31 cellular contexts compared by ENCODE assay signal in genomic region chr1:76781447-76781846, GRCh38.
"Had no signal": no experiment of that assay in that cellular context is flagged by ENCODE, and none has a peak within 500 bp of the region (broad histone marks: within the 10 kb centered on the region; RNA-seq: fewer than 3 reads in every experiment).

No MANE protein-coding gene starts in this region.

- H3K27ac Mint-ChIP-seq: immature natural killer cell; naive thymus-derived CD8-positive, alpha-beta T cell; nephron; progenitor cell of endocrine pancreas had no signal

- FAIRE-seq: islet of Langerhans, kidney had no signal

- H3K36me3 Mint-ChIP-seq: immature natural killer cell had no signal

- H3K4me3 Mint-ChIP-seq: immature natural killer cell; naive thymus-derived CD8-positive, alpha-beta T cell; nephron; neural crest cell; stimulated activated naive B cell treated with anti-CD40 and anti-IgM and Interleukin-4, amounts not matched to agents 10 μg/mL and 1 μg/mL and 100 μg/mL, for 72 hours had no signal

- H3K4me1 ChIP-seq: left lung, lower lobe of right lung, right atrium auricular region, stomach, testis, thyroid gland, transverse colon, upper lobe of left lung, vagina had no signal

- H3K4me3 ChIP-seq: left lung, lower lobe of right lung, ovary, right atrium auricular region, skin epidermis, stomach, testis, thyroid gland, transverse colon, upper lobe of left lung, vagina had no signal

- H3K27me3 ChIP-seq: left lung, neutrophil, ovary, right atrium auricular region, stomach, testis, thyroid gland, transverse colon, upper lobe of left lung, vagina had no signal

- H3K4me1 Mint-ChIP-seq: immature natural killer cell; naive thymus-derived CD8-positive, alpha-beta T cell; stimulated activated naive B cell treated with anti-CD40 and anti-IgM and Interleukin-4, amounts not matched to agents 10 μg/mL and 1 μg/mL and 100 μg/mL, for 72 hours had no signal

- H3K9me3 ChIP-seq: lower lobe of right lung, neutrophil, ovary, stomach, testis, thyroid gland, transverse colon, upper lobe of left lung, vagina had no signal

- ATAC-seq: left colon; left lung; lower lobe of right lung; naive thymus-derived CD8-positive, alpha-beta T cell; sciatic nerve; stimulated activated naive B cell treated with anti-CD40 and anti-IgM and Interleukin-4, amounts not matched to agents 10 μg/mL and 1 μg/mL and 100 μg/mL, for 72 hours; stimulated activated naive CD8-positive, alpha-beta T cell treated with anti-CD3 and anti-CD28 coated beads, Interleukin-15, Interleukin-2, amounts not matched to agents 100 U/mL and 50 U/mL, for 24 hours had no signal

- H3K27me3 Mint-ChIP-seq: progenitor cell of endocrine pancreas; stimulated activated naive B cell treated with anti-CD40 and anti-IgM and Interleukin-4, amounts not matched to agents 10 μg/mL and 1 μg/mL and 100 μg/mL, for 72 hours had no signal

- H3K36me3 ChIP-seq: left lung, lower lobe of right lung, neutrophil, ovary, right atrium auricular region, stomach, thyroid gland, transverse colon, upper lobe of left lung, vagina had no signal

- DNase-seq: hypothalamus; immature natural killer cell; kidney; left colon; left lung; lower lobe of right lung; mammary epithelial cell; mesenchymal stem cell; naive thymus-derived CD8-positive, alpha-beta T cell; occipital lobe; ovary; stimulated activated CD4-positive, alpha-beta T cell treated with anti-CD3 and anti-CD28 coated beads, Interleukin-12 subunit alpha, Interleukin-12 subunit beta, amount 100 ng/mL, for 4 hours; stimulated activated CD4-positive, alpha-beta T cell treated with anti-CD3 and anti-CD28 coated beads, Interleukin-15, amount 100 ng/mL, for 24 hours; stimulated activated CD4-positive, alpha-beta T cell treated with anti-CD3 and anti-CD28 coated beads, Interleukin-2, amount 100 ng/mL, for 24 hours; stimulated activated CD4-positive, alpha-beta T cell treated with anti-CD3 and anti-CD28 coated beads, Interleukin-4, amount 100 ng/mL, for 1 hour; stimulated activated naive B cell treated with anti-CD40 and anti-IgM and Interleukin-4, amounts not matched to agents 10 μg/mL and 1 μg/mL and 100 μg/mL, for 72 hours; stimulated activated naive CD8-positive, alpha-beta T cell treated with anti-CD3 and anti-CD28 coated beads, Interleukin-15, Interleukin-2, amounts not matched to agents 100 U/mL and 50 U/mL, for 24 hours; stomach; testis; thyroid gland; transverse colon; upper lobe of left lung had no signal

- H3K27ac ChIP-seq: left lung, lower lobe of right lung, neutrophil, ovary, right atrium auricular region, skin epidermis, stomach, testis, thyroid gland, transverse colon, upper lobe of left lung, vagina had no signal
